Comparison of ENCODE assay signal across 8 cellular contexts in the genomic region with DNA sequence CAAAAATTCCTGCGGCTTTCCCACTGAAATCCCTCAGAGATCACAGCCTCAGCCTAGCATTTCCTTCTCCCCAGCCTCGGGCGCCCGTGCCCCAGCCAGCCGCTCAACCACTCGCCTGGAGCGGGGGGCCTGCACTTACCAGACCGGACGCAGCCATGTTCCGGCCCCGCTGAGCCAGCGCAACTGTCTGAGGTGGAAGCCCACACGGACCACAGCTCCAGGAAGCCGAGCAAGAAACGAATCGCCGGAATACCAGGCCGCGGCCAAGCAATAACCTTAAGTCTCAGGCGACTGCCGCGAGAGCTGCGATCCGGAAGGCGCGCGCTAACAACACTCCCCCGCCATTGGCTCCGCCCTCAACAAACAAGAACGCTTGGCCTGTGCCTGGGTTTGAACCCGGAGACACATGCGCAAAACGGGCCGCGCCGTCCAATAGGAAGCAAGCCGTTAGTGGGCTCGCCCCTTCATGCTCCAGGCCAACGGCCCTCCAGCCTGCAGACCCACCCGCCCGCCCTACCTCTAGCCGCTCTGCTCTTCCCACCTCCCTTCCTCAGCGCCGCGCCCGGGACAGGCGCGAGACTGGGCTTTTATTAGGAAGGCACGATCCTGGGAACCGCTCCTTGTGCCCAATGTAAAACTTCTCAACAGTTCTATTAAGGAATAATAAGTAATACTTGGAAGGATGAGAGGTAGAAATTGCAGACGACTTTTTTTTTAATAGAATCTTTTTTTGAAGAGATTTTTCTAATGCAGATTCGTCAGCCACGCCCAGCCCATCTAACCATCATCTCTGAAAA. TPM values are rescaled to one million over a fixed set of nuclear protein-coding genes. Genes with fewer than 3 reads are reported as not detected.
DNase-seq lines count a peak whose midpoint lies in the region; ATAC-seq and TF ChIP-seq lines count a peak whose summit lies in the region.

TSS of gene CENPC (minus strand) at position 305 of the 797 bp plus-strand sequence. CDS start at position 157, 148 bp downstream.

- peaks cover 5% of the 10 kb centered on the region for H3K36me3 ChIP-seq in left ventricle myocardium inferior
- H3K36me3 ChIP-seq in prostate gland = no peaks in the 10 kb centered on the region
- H3K36me3 ChIP-seq in urinary bladder (ENCODE audit: insufficient read depth) = no peaks in the 10 kb centered on the region

- in situ Hi-C loops in GM13977 (cut with MboI; ENCODE audit: low pct_unique_long_range_greater_than_20kb, low sequenced_read_pairs, unreplicated experiment) = loop anchor here (10.0 to 25.0 kb wide), 2 partner anchors 369 to 617 kb away; no protein-coding TSS in a partner anchor

- no peaks in the 10 kb centered on the region for H3K9me3 Mint-ChIP-seq in T-helper 1 cell treated with Interleukin-12 subunit alpha and Interleukin-12 subunit beta and Interleukin-4 antibody, amounts not matched to agents 30 μg/mL and 1 μg/mL, for 36 hours

- H3K27me3 Mint-ChIP-seq in T-helper 1 cell treated with Interleukin-12 subunit alpha and Interleukin-12 subunit beta and Interleukin-4 antibody, amounts not matched to agents 30 μg/mL and 1 μg/mL, for 36 hours (ENCODE audit: low read depth) = no peaks in the 10 kb centered on the region

- peak within 1 kb of the TSS; percentile 99 for H3K27ac Mint-ChIP-seq in T-helper 1 cell treated with Interleukin-12 subunit alpha and Interleukin-12 subunit beta and Interleukin-4 antibody, amounts not matched to agents 30 μg/mL and 1 μg/mL, for 36 hours

- H3K27me3 ChIP-seq in left ventricle myocardium inferior (ENCODE audit: low read depth) (no peaks in the 10 kb centered on the region), prostate gland (replicated peaks; ENCODE audit: insufficient read depth) (no peaks in the 10 kb centered on the region)

- whole genome bisulfite sequencing in prostate gland = under 1% methylated on average over 51 of the region's 53 CpGs
- WGBS in urinary bladder = under 1% methylated on average over 53 of the region's 53 CpGs

- H3K36me3 Mint-ChIP-seq in T-helper 1 cell treated with Interleukin-12 subunit alpha and Interleukin-12 subunit beta and Interleukin-4 antibody, amounts not matched to agents 30 μg/mL and 1 μg/mL, for 36 hours (ENCODE audit: low read depth) = peaks cover 28% of the 10 kb centered on the region

- peak within 1 kb of the TSS; percentile 94 for H3K27ac ChIP-seq in left ventricle myocardium inferior (replicated peaks)
- H3K27ac ChIP-seq in prostate gland = peak within 1 kb of the TSS; percentile 82 to 88
- peak within 1 kb of the TSS; percentile 86 for H3K27ac ChIP-seq in urinary bladder (ENCODE audit: low read depth)

- peak; percentile 92 for ATAC-seq in HG02884 (IDR thresholded peaks at IDR 0.05; ENCODE audit: unreplicated experiment)

- intact Hi-C loops in left ventricle myocardium inferior (cut with micrococcal nuclease) = no loop called here
- intact Hi-C loops in prostate gland (cut with DNase I) = loop anchor here (5.0 kb wide), 1 partner anchor 157 kb away; the partner anchor contains the start of gene UBA6

- peak; percentile 86 for DNase-seq in GM13977 (ENCODE audit: low spot score)
- DNase-seq in NCI-H1694 (lab: John Stamatoyannopoulos, UW) = peak; percentile 85
- DNase-seq in amniotic stem cell (lab: John Stamatoyannopoulos, UW) = peak; percentile 92
- DNase-seq in left ventricle myocardium inferior = peak; percentile 98
- peak; percentile 95 for DNase-seq in prostate gland (ENCODE audit: low spot score)

- H3K9me3 ChIP-seq in left ventricle myocardium inferior (replicated peaks) (no peaks in the 10 kb centered on the region), prostate gland (no peaks in the 10 kb centered on the region)

- H3K4me1 ChIP-seq in left ventricle myocardium inferior = peaks cover 42% of the 10 kb centered on the region
- H3K4me1 ChIP-seq in prostate gland (replicated peaks) = peaks cover 11% of the 10 kb centered on the region
- no peaks in the 10 kb centered on the region for H3K4me1 ChIP-seq in urinary bladder (ENCODE audit: insufficient read depth)

- TF ChIP-seq CTCF in GM13977 (IDR thresholded peaks at IDR 0.05; ENCODE audit: extremely low read depth, insufficient read depth, missing control alignments) = no peak
- TF ChIP-seq CTCF in left ventricle myocardium inferior (IDR thresholded peaks at IDR 0.05; ENCODE audit: borderline replicate concordance) = no peak
- TF ChIP-seq CTCF in prostate gland (IDR thresholded peaks at IDR 0.05) = no peak

- H3K4me3 ChIP-seq in left ventricle myocardium inferior (peak within 1 kb of the TSS; percentile 92), prostate gland (peak within 1 kb of the TSS; percentile 60 to 64), urinary bladder (ENCODE audit: low read depth, low read length) (peak within 1 kb of the TSS; percentile 86)

- peaks cover 29% of the 10 kb centered on the region for H3K4me1 Mint-ChIP-seq in T-helper 1 cell treated with Interleukin-12 subunit alpha and Interleukin-12 subunit beta and Interleukin-4 antibody, amounts not matched to agents 30 μg/mL and 1 μg/mL, for 36 hours (ENCODE audit: low read depth)

- TF ChIP-seq POLR2A in prostate gland (IDR thresholded peaks at IDR 0.05) = peak; percentile 84

- peak within 1 kb of the TSS; percentile 99 for H3K4me3 Mint-ChIP-seq in T-helper 1 cell treated with Interleukin-12 subunit alpha and Interleukin-12 subunit beta and Interleukin-4 antibody, amounts not matched to agents 30 μg/mL and 1 μg/mL, for 36 hours

RNA-seq across cellular contexts. Expression of gene CENPC, which starts in this region (rescaled TPM):
- total RNA-seq in left ventricle myocardium inferior = 9.0 TPM
- total RNA-seq in prostate gland = 10 to 100 TPM; 26.4 to 33.2 TPM
- 75.1 TPM for total RNA-seq in urinary bladder
- polyA plus RNA-seq in urinary bladder = 8.6 TPM

Comparison
In these comparisons a context has a peak if more than half of its experiments do, and no peak if none do; other contexts are left out.
1. Peak in every context shown above with its lines: DNase-seq, ATAC-seq, H3K4me3 ChIP-seq and H3K27ac ChIP-seq.